In genomic region chr6:129046526-129046925, GRCh38 we compare ENCODE assay signal across 39 cellular contexts.
"Had no signal": no experiment of that assay in that cellular context is flagged by ENCODE, and none has a peak within 500 bp of the region (broad histone marks: within the 10 kb centered on the region; RNA-seq: fewer than 3 reads in every experiment).

No MANE protein-coding gene starts in this region.

- H3K36me3 Mint-ChIP-seq: activated CD4-positive, alpha-beta memory T cell treated with anti-CD3 and anti-CD28 coated beads for 36 hours; activated CD8-positive, alpha-beta memory T cell treated with anti-CD3 and anti-CD28 coated beads, Interleukin-2, amount 10 ng/mL, durations not matched to agents 7 days and 5 days; activated naive CD8-positive, alpha-beta T cell treated with anti-CD3 and anti-CD28 coated beads for 36 hours had no signal

- H3K27ac Mint-ChIP-seq: activated B cell treated with CpG ODN at 0.5 μM for 24 hours; activated CD4-positive, alpha-beta memory T cell treated with anti-CD3 and anti-CD28 coated beads for 36 hours; activated CD8-positive, alpha-beta memory T cell treated with anti-CD3 and anti-CD28 coated beads, Interleukin-2, amount 10 ng/mL, durations not matched to agents 7 days and 5 days; activated naive CD8-positive, alpha-beta T cell treated with anti-CD3 and anti-CD28 coated beads for 36 hours; activated T-cell treated with anti-CD3 and anti-CD28 coated beads, Interleukin-2, amount 50 U/mL, for 72 hours; activated T-helper 17 cell treated with anti-CD3 and anti-CD28 coated beads, Interleukin-2, amount 50 U/mL, for 72 hours had no signal

- H3K4me3 Mint-ChIP-seq: activated B cell treated with CpG ODN at 0.5 μM for 24 hours; activated CD4-positive, alpha-beta memory T cell treated with anti-CD3 and anti-CD28 coated beads for 36 hours; activated CD8-positive, alpha-beta memory T cell treated with anti-CD3 and anti-CD28 coated beads, Interleukin-2, amount 10 ng/mL, durations not matched to agents 7 days and 5 days; activated naive CD8-positive, alpha-beta T cell treated with anti-CD3 and anti-CD28 coated beads for 36 hours; activated T-cell treated with anti-CD3 and anti-CD28 coated beads, Interleukin-2, amount 50 U/mL, for 72 hours; activated T-helper 17 cell treated with anti-CD3 and anti-CD28 coated beads, Interleukin-2, amount 50 U/mL, for 72 hours had no signal

- H3K9me3 ChIP-seq: ascending aorta, Peyer's patch had no signal

- DNase-seq: activated B cell treated with CpG ODN at 0.5 μM for 24 hours; activated CD4-positive, alpha-beta memory T cell treated with anti-CD3 and anti-CD28 coated beads for 36 hours; activated CD4-positive, alpha-beta T cell treated with anti-CD3 and anti-CD28 coated beads for 4 hours; activated CD4-positive, alpha-beta T cell treated with anti-CD3 and anti-CD28 coated beads, Interleukin-2, amount 50 U/mL, for 1 hour; activated CD4-positive, CD25-positive, alpha-beta regulatory T cell treated with anti-CD3 and anti-CD28 coated beads, Interleukin-2, amount 50 U/mL, for 72 hours; activated CD8-positive, alpha-beta memory T cell treated with anti-CD3 and anti-CD28 coated beads for 24 hours; activated CD8-positive, alpha-beta memory T cell treated with anti-CD3 and anti-CD28 coated beads, Interleukin-2, amount 10 ng/mL, durations not matched to agents 7 days and 5 days; activated CD8-positive, alpha-beta memory T cell treated with anti-CD3 and anti-CD28 coated beads, Interleukin-2, amount 50 U/mL, for 48 hours; activated effector memory CD4-positive, alpha-beta T cell treated with anti-CD3 and anti-CD28 coated beads, Interleukin-2, amount 50 U/mL, for 16 hours; activated naive CD4-positive, alpha-beta T cell; activated naive CD4-positive, alpha-beta T cell treated with anti-CD3 and anti-CD28 coated beads, Interleukin-2, amount 50 U/mL, for 16 hours; activated naive CD8-positive, alpha-beta T cell treated with anti-CD3 and anti-CD28 coated beads for 36 hours; activated T-cell treated with anti-CD3 and anti-CD28 coated beads, Interleukin-2, amount 50 U/mL, for 1 hour; activated T-cell treated with anti-CD3 and anti-CD28 coated beads, Interleukin-2, amount 50 U/mL, for 72 hours; amygdala; MV-4-11; NCI-H1092; NCI-H1436 treated with DMSO at 0.1 percent for 48 hours; NCI-H1694 treated with DMSO at 0.1 percent for 48 hours; NCI-H2029; NCI-H2107; NCI-H2171; NCI-H510A; NCI-H526; NCI-H748 treated with DMSO at 0.1 percent for 48 hours; NK-92 treated with Interleukin-12 subunit alpha and Interleukin-12 subunit beta, amount 100 ng/mL, for 24 hours; PC-3; Peyer's patch; RPMI8226; SIG-M5; T-helper 1 cell; T-helper 2 cell; T-helper 9 cell had no signal

- ATAC-seq: activated CD8-positive, alpha-beta memory T cell treated with anti-CD3 and anti-CD28 coated beads, Interleukin-2, amount 10 ng/mL, durations not matched to agents 7 days and 5 days; activated T-cell treated with anti-CD3 and anti-CD28 coated beads, Interleukin-2, amount 50 U/mL, for 72 hours; activated T-helper 17 cell treated with anti-CD3 and anti-CD28 coated beads, Interleukin-2, amount 50 U/mL, for 72 hours; PC-3; Right ventricle myocardium inferior; SK-N-SH treated with all-trans-retinoic acid at 6 μM for 48 hours had no signal

- H3K27ac ChIP-seq: ascending aorta, KMS-11, Peyer's patch, VCaP had no signal

- H3K9ac ChIP-seq: KMS-11 had no signal

- H3K27me3 ChIP-seq: ascending aorta, Peyer's patch had no signal

- H3K4me2 ChIP-seq: KMS-11 had no signal

- H3K27me3 Mint-ChIP-seq: activated B cell treated with CpG ODN at 0.5 μM for 24 hours; activated CD4-positive, alpha-beta memory T cell treated with anti-CD3 and anti-CD28 coated beads for 36 hours; activated CD8-positive, alpha-beta memory T cell treated with anti-CD3 and anti-CD28 coated beads, Interleukin-2, amount 10 ng/mL, durations not matched to agents 7 days and 5 days; activated naive CD8-positive, alpha-beta T cell treated with anti-CD3 and anti-CD28 coated beads for 36 hours had no signal

- H3K4me1 ChIP-seq: ascending aorta, Peyer's patch had no signal

- H3K36me3 ChIP-seq: Peyer's patch had no signal

- H3K4me1 Mint-ChIP-seq: activated B cell treated with CpG ODN at 0.5 μM for 24 hours; activated CD8-positive, alpha-beta memory T cell treated with anti-CD3 and anti-CD28 coated beads, Interleukin-2, amount 10 ng/mL, durations not matched to agents 7 days and 5 days; activated naive CD8-positive, alpha-beta T cell treated with anti-CD3 and anti-CD28 coated beads for 36 hours; activated T-helper 17 cell treated with anti-CD3 and anti-CD28 coated beads, Interleukin-2, amount 50 U/mL, for 72 hours had no signal

- H3K9me3 Mint-ChIP-seq: activated B cell treated with CpG ODN at 0.5 μM for 24 hours had no signal

- H3K4me3 ChIP-seq: ascending aorta, Peyer's patch had no signal
